ENCODE assay signal across 8 cellular contexts in genomic region chr2:19362094-19362649, GRCh38. TPM values are rescaled to one million over a fixed set of nuclear protein-coding genes. Genes with fewer than 3 reads are reported as not detected.
DNase-seq lines count a peak whose midpoint lies in the region; ATAC-seq and TF ChIP-seq lines count a peak whose summit lies in the region.

No MANE protein-coding gene starts in this region.

- H3K4me3 ChIP-seq in HUES64 (ENCODE audit: low read length) (peak overlapping the region; percentile 38), hepatocyte (peak overlapping the region; percentile 35), smooth muscle cell (peak overlapping the region; percentile 68)

- peaks cover 99% of the 10 kb centered on the region for H3K27me3 ChIP-seq in HUES64 (ENCODE audit: insufficient read depth, low read length)
- peaks cover 52% of the 10 kb centered on the region for H3K27me3 ChIP-seq in hepatocyte
- peaks cover 76% of the 10 kb centered on the region for H3K27me3 ChIP-seq in smooth muscle cell (ENCODE audit: low read depth)

- H3K4me2 ChIP-seq in hepatocyte (peak overlapping the region; percentile 81), smooth muscle cell (peak overlapping the region; percentile 93)

- no peaks in the 10 kb centered on the region for H3K9me2 ChIP-seq in hepatocyte (replicated peaks; ENCODE audit: insufficient read depth)

- peak overlapping the region; percentile 31 for H2AFZ ChIP-seq in hepatocyte
- peak overlapping the region; percentile 82 for H2AFZ ChIP-seq in smooth muscle cell (ENCODE audit: low read depth)

- no peak for TF ChIP-seq CTCF in activated CD8-positive, alpha-beta T cell treated with anti-CD3 and anti-CD28 coated beads for 36 hours (IDR thresholded peaks at IDR 0.05)
- TF ChIP-seq CTCF in hepatocyte (IDR thresholded peaks at IDR 0.05; ENCODE audit: poor library complexity) = no peak
- TF ChIP-seq CTCF in smooth muscle cell (IDR thresholded peaks at IDR 0.05; ENCODE audit: borderline replicate concordance, insufficient read depth, poor library complexity, severe bottlenecking) = no peak

- peaks cover 11% of the 10 kb centered on the region for H3K79me2 ChIP-seq in hepatocyte
- no peaks in the 10 kb centered on the region for H3K79me2 ChIP-seq in smooth muscle cell (ENCODE audit: low read depth)

- no peaks in the 10 kb centered on the region for H3F3A ChIP-seq in smooth muscle cell (ENCODE audit: low read depth)

- intact Hi-C loops in activated CD8-positive, alpha-beta T cell treated with anti-CD3 and anti-CD28 coated beads for 36 hours (cut with micrococcal nuclease) = loop anchor here (5.0 to 10.0 kb wide), 2 partner anchors 610 to 837 kb away; no protein-coding TSS in a partner anchor

- CTCF ChIA-PET in activated CD8-positive, alpha-beta T cell treated with anti-CD3 and anti-CD28 coated beads for 36 hours (lab: Charles Lee) = interaction anchor here (1.0 to 5.9 kb wide), 2 partner anchors 13 to 502 kb away, joined by 3 to 56 read pairs; no protein-coding TSS in a partner anchor

- POLR2A ChIA-PET in activated CD8-positive, alpha-beta T cell treated with anti-CD3 and anti-CD28 coated beads for 36 hours (lab: Charles Lee) = no interaction called here

- H4K20me1 ChIP-seq in hepatocyte (ENCODE audit: insufficient read depth, poor library complexity, severe bottlenecking) = no peaks in the 10 kb centered on the region
- H4K20me1 ChIP-seq in smooth muscle cell (ENCODE audit: low read depth) = no peaks in the 10 kb centered on the region

- no peaks in the 10 kb centered on the region for H3K36me3 ChIP-seq in HUES64 (ENCODE audit: insufficient read depth, low read length)
- no peaks in the 10 kb centered on the region for H3K36me3 ChIP-seq in hepatocyte (replicated peaks; ENCODE audit: insufficient read depth, low read depth)
- H3K36me3 ChIP-seq in smooth muscle cell (ENCODE audit: low read depth) = no peaks in the 10 kb centered on the region

- DNase-seq in DMS53 treated with DMSO at 0.1 percent for 48 hours (lab: John Stamatoyannopoulos, UW; ENCODE audit: unreplicated experiment) = peak; percentile 47
- DNase-seq in activated CD8-positive, alpha-beta T cell treated with anti-CD3 and anti-CD28 coated beads for 36 hours = no peak
- DNase-seq in hepatocyte (ENCODE audit: low spot score) = no peak
- DNase-seq in smooth muscle cell (lab: John Stamatoyannopoulos, UW; ENCODE audit: unreplicated experiment) = no peak

- 17% methylated on average over 14 of the region's 14 CpGs for WGBS in HUES64
- WGBS in hepatocyte (ENCODE audit: low lambda C conversion rate, missing lambda C conversion rate) = 9% methylated on average over 14 of the region's 14 CpGs
- 30% methylated on average over 14 of the region's 14 CpGs for WGBS in smooth muscle cell (ENCODE audit: low lambda C conversion rate)

- no peak overlapping the region for H3K27ac ChIP-seq in HUES64 (ENCODE audit: low read depth, low read length)
- H3K27ac ChIP-seq in hepatocyte = no peak overlapping the region
- H3K27ac ChIP-seq in smooth muscle cell (ENCODE audit: low read depth) = no peak overlapping the region

- H3K36me3 Mint-ChIP-seq in activated CD8-positive, alpha-beta T cell treated with anti-CD3 and anti-CD28 coated beads for 36 hours (ENCODE audit: low read depth) = no peaks in the 10 kb centered on the region

- H3K4me1 ChIP-seq in HUES64 (ENCODE audit: insufficient read depth, low read length) (peaks cover 4% of the 10 kb centered on the region; the same call in 1 of the 2 replicates), hepatocyte (ENCODE audit: insufficient read depth) (peaks cover 14% of the 10 kb centered on the region), smooth muscle cell (ENCODE audit: low read depth) (peaks cover 15% of the 10 kb centered on the region)

- H3K4me1 Mint-ChIP-seq in activated CD8-positive, alpha-beta T cell treated with anti-CD3 and anti-CD28 coated beads for 36 hours (ENCODE audit: low read depth) = peaks cover 30% of the 10 kb centered on the region

- H3K9ac ChIP-seq in HUES64 (ENCODE audit: low read depth, low read length) (no peak overlapping the region), smooth muscle cell (ENCODE audit: low read depth) (no peak overlapping the region)

- H3K9me3 ChIP-seq in HUES64 (ENCODE audit: insufficient read depth, low read depth, low read length) = no peaks in the 10 kb centered on the region
- H3K9me3 ChIP-seq in hepatocyte (ENCODE audit: low read depth) = no peaks in the 10 kb centered on the region
- no peaks in the 10 kb centered on the region for H3K9me3 ChIP-seq in smooth muscle cell (replicated peaks; ENCODE audit: low read depth)

- peaks cover 61% of the 10 kb centered on the region for H3K27me3 Mint-ChIP-seq in activated CD8-positive, alpha-beta T cell treated with anti-CD3 and anti-CD28 coated beads for 36 hours

- peak overlapping the region; percentile 16 for H3K27ac Mint-ChIP-seq in activated CD8-positive, alpha-beta T cell treated with anti-CD3 and anti-CD28 coated beads for 36 hours

- peak; percentile 38 for ATAC-seq in activated CD8-positive, alpha-beta T cell treated with anti-CD3 and anti-CD28 coated beads for 36 hours
- no peak for ATAC-seq in HG02678 (IDR thresholded peaks at IDR 0.05; ENCODE audit: unreplicated experiment)
- ATAC-seq in HG03025 (IDR thresholded peaks at IDR 0.05; ENCODE audit: low FRiP score, unreplicated experiment) = no peak
- ATAC-seq in HG02870 (IDR thresholded peaks at IDR 0.05; ENCODE audit: unreplicated experiment) = no peak

- H3K9me3 Mint-ChIP-seq in activated CD8-positive, alpha-beta T cell treated with anti-CD3 and anti-CD28 coated beads for 36 hours = no peaks in the 10 kb centered on the region

- H3K4me3 Mint-ChIP-seq in activated CD8-positive, alpha-beta T cell treated with anti-CD3 and anti-CD28 coated beads for 36 hours = peak overlapping the region; percentile 86

RNA-seq across cellular contexts. Expression of gene OSR1, which starts 3.7 kb away (rescaled TPM):
- polyA plus RNA-seq in HUES64 (2013, experiment 1 of 2) = not detected
- 0.19 TPM for polyA plus RNA-seq in HUES64 (2013, experiment 2 of 2)
- total RNA-seq in activated CD8-positive, alpha-beta T cell treated with anti-CD3 and anti-CD28 coated beads for 36 hours = not detected
- total RNA-seq in hepatocyte (16.1 and 19.8 TPM in 2 replicates), smooth muscle cell (0.85 and 3.2 TPM in 2 replicates)
- polyA plus RNA-seq in hepatocyte (45.7 and 52.8 TPM in 2 replicates), smooth muscle cell (1.4 and 6.3 TPM in 2 replicates)
